Comparison of ENCODE assay signal across 20 cellular contexts in genomic region chr7:6330657-6331056, GRCh38. TPM values are rescaled to one million over a fixed set of nuclear protein-coding genes. Genes with fewer than 3 reads are reported as not detected.
DNase-seq lines count a peak whose midpoint lies in the region; ATAC-seq and TF ChIP-seq lines count a peak whose summit lies in the region.
"Had no signal": no experiment of that assay in that cellular context is flagged by ENCODE, and none has a peak within 500 bp of the region (broad histone marks: within the 10 kb centered on the region; RNA-seq: fewer than 3 reads in every experiment).

No MANE protein-coding gene starts in this region.

- H3K9me3 ChIP-seq in cardiac muscle cell (ENCODE audit: low read depth) (no peaks in the 10 kb centered on the region), T-helper 17 cell (ENCODE audit: control insufficient read depth, low read length, poor library complexity, severe bottlenecking) (no peaks in the 10 kb centered on the region), spleen (no peaks in the 10 kb centered on the region), adrenal gland (replicated peaks in 1 of 3) (no peaks in the 10 kb centered on the region)
- H3K9me3 ChIP-seq: BLaER1, HAP-1 had no signal

- TF ChIP-seq CTCF in cardiac muscle cell (IDR thresholded peaks at IDR 0.05; ENCODE audit: low read depth, low read length): no peak
- no peak for TF ChIP-seq CTCF in spleen (IDR thresholded peaks at IDR 0.05 in 8 of 11, conservative IDR thresholded peaks at IDR 0.05 in 3 of 11)
- no peak for TF ChIP-seq CTCF in adrenal gland (IDR thresholded peaks at IDR 0.05)

- no peak for TF ChIP-seq POLR2A in spleen (IDR thresholded peaks at IDR 0.05)
- no peak for TF ChIP-seq POLR2A in adrenal gland (IDR thresholded peaks at IDR 0.05)

- peak overlapping the region; percentile 11 for H3K27ac Mint-ChIP-seq in T-helper 17 cell
- no peak overlapping the region for H3K27ac Mint-ChIP-seq in activated naive CD4-positive, alpha-beta T cell treated with anti-CD3 and anti-CD28 coated beads, Interleukin-2, amount 50 U/mL, for 72 hours
- H3K27ac Mint-ChIP-seq: B cell; CD4-positive, CD25-positive, alpha-beta regulatory T cell; HFFc6 had no signal

- H3K9me3 Mint-ChIP-seq in activated naive CD4-positive, alpha-beta T cell treated with anti-CD3 and anti-CD28 coated beads, Interleukin-2, amount 50 U/mL, for 72 hours: no peaks in the 10 kb centered on the region
- H3K9me3 Mint-ChIP-seq: CD4-positive, CD25-positive, alpha-beta regulatory T cell; CD8-positive, alpha-beta memory T cell; HFFc6 had no signal

- H3K36me3 ChIP-seq in cardiac muscle cell: no peaks in the 10 kb centered on the region
- peaks cover 0 to 23% (median 10%) of the 10 kb centered on the region in 6 donors for H3K36me3 ChIP-seq in spleen
- H3K36me3 ChIP-seq in adrenal gland (replicated peaks in 1 of 2): no peaks in the 10 kb centered on the region

- no peaks in the 10 kb centered on the region for H3K4me1 Mint-ChIP-seq in T-helper 17 cell
- H3K4me1 Mint-ChIP-seq: B cell; CD8-positive, alpha-beta memory T cell had no signal

- H3K4me3 ChIP-seq in cardiac muscle cell: no peak overlapping the region
- no peak overlapping the region for H3K4me3 ChIP-seq in spleen
- no peak overlapping the region for H3K4me3 ChIP-seq in adrenal gland
- H3K4me3 ChIP-seq: BLaER1, GM12878, GM23248, HAP-1 had no signal

- WGBS in spleen, 5 donors: 81 to 95% (median 89%) methylated on average over 12 to 14 of the region's 14 CpGs
- WGBS in adrenal gland, 4 donors: 82 to 98% (median 93%) methylated on average over 6 to 14 of the region's 14 CpGs

- ATAC-seq in left cardiac atrium: no peak
- no peak for ATAC-seq in T-helper 17 cell
- ATAC-seq in activated naive CD4-positive, alpha-beta T cell treated with anti-CD3 and anti-CD28 coated beads, Interleukin-2, amount 50 U/mL, for 72 hours: no peak
- ATAC-seq: GM12878 had no signal

- no peak for DNase-seq in cardiac muscle cell (ENCODE audit: low read depth in 1 of 2, low spot score in 1 of 2)
- DNase-seq in left cardiac atrium: no peak
- DNase-seq in T-helper 17 cell: no peak
- peak; percentile 72 for DNase-seq in spleen
- no peak for DNase-seq in adrenal gland
- no peak for DNase-seq in activated naive CD4-positive, alpha-beta T cell treated with anti-CD3 and anti-CD28 coated beads, Interleukin-2, amount 50 U/mL, for 72 hours (ENCODE audit: low spot score in 2 of 2)
- DNase-seq: CD4-positive, CD25-positive, alpha-beta regulatory T cell; CD8-positive, alpha-beta memory T cell; DMS 273 treated with DMSO at 0.1 percent for 48 hours; DMS79; EL; GDM1; GM23248; HFFc6 had no signal

- no peaks in the 10 kb centered on the region for H3K27me3 Mint-ChIP-seq in T-helper 17 cell
- H3K27me3 Mint-ChIP-seq: B cell; CD4-positive, CD25-positive, alpha-beta regulatory T cell; CD8-positive, alpha-beta memory T cell had no signal

- intact Hi-C loops in left cardiac atrium (cut with DNase I): no loop called here
- intact Hi-C loops in spleen (cut with DNase I; ENCODE audit: low total_unique reads): no loop called here
- intact Hi-C loops in adrenal gland (cut with DNase I): no loop called here

- H3K4me1 ChIP-seq in cardiac muscle cell (ENCODE audit: low read depth): no peaks in the 10 kb centered on the region
- peaks cover 0 to 5% (median 0%) of the 10 kb centered on the region in 6 donors for H3K4me1 ChIP-seq in spleen
- no peaks in the 10 kb centered on the region for H3K4me1 ChIP-seq in adrenal gland (replicated peaks in 1 of 2)
- H3K4me1 ChIP-seq: BLaER1, HAP-1 had no signal

- H3K36me3 Mint-ChIP-seq in T-helper 17 cell (ENCODE audit: low read depth): peaks cover 3% of the 10 kb centered on the region
- no peaks in the 10 kb centered on the region for H3K36me3 Mint-ChIP-seq in activated naive CD4-positive, alpha-beta T cell treated with anti-CD3 and anti-CD28 coated beads, Interleukin-2, amount 50 U/mL, for 72 hours

- H3K27ac ChIP-seq in cardiac muscle cell (peak overlapping the region; percentile 23), spleen (no peak overlapping the region), adrenal gland (no peak overlapping the region)
- H3K27ac ChIP-seq: 22Rv1, BLaER1, C4-2B, GM23248 had no signal

- no peak overlapping the region for H3K4me3 Mint-ChIP-seq in T-helper 17 cell
- H3K4me3 Mint-ChIP-seq: B cell; CD4-positive, CD25-positive, alpha-beta regulatory T cell; CD8-positive, alpha-beta memory T cell; HFFc6 had no signal

- H3K27me3 ChIP-seq in cardiac muscle cell: no peaks in the 10 kb centered on the region
- no peaks in the 10 kb centered on the region for H3K27me3 ChIP-seq in spleen (replicated peaks in 1 of 7)
- no peaks in the 10 kb centered on the region for H3K27me3 ChIP-seq in adrenal gland
- H3K27me3 ChIP-seq: BLaER1 had no signal

RNA-seq across cellular contexts. Expression of gene FAM220A, which starts 18.1 kb away (rescaled TPM):
- total RNA-seq in cardiac muscle cell: 15.2 and 21.4 TPM in 2 replicates
- polyA plus RNA-seq in cardiac muscle cell: 9.7 and 10.2 TPM in 2 replicates
- total RNA-seq in left cardiac atrium: 10 to 100 TPM; 16.6 to 16.7 TPM
- total RNA-seq in T-helper 17 cell: 1 to 10 TPM; 6.0 to 6.2 TPM
- total RNA-seq in spleen: 10 to 100 TPM; 10.5 to 14.6 (median 12.2) TPM
- polyA plus RNA-seq in spleen: 10 to 100 TPM in 2 of 3 donors, 1 to 10 TPM in 1; 6.3 to 10.3 (median 10.2) TPM
- 10 to 100 TPM; 12.7 to 17.0 (median 14.5) TPM for total RNA-seq in adrenal gland
- 10 to 100 TPM in 1 of 3 donors, 1 to 10 TPM in 2; 4.5 to 15.9 (median 6.0) TPM for polyA plus RNA-seq in adrenal gland
- 10 to 100 TPM in 1 of 2 donors, 1 to 10 TPM in 1; 6.6 to 12.4 TPM for total RNA-seq in activated naive CD4-positive, alpha-beta T cell treated with anti-CD3 and anti-CD28 coated beads, Interleukin-2, amount 50 U/mL, for 72 hours

RNA-seq across cellular contexts. Expression of gene RAC1, which starts 43.7 kb away (rescaled TPM):
- total RNA-seq in cardiac muscle cell: 48.9 and 66.4 TPM in 2 replicates
- 320 and 353 TPM in 2 replicates for polyA plus RNA-seq in cardiac muscle cell
- total RNA-seq in left cardiac atrium: 100 to 1,000 TPM; 135 to 169 TPM
- 10 to 100 TPM; 62.2 to 69.4 TPM for total RNA-seq in T-helper 17 cell
- 100 to 1,000 TPM; 135 to 200 (median 174) TPM for total RNA-seq in spleen
- 100 to 1,000 TPM; 137 to 185 (median 162) TPM for polyA plus RNA-seq in spleen
- total RNA-seq in adrenal gland: 100 to 1,000 TPM; 129 to 243 (median 188) TPM
- polyA plus RNA-seq in adrenal gland: 100 to 1,000 TPM; 208 to 397 (median 296) TPM
- 100 to 1,000 TPM; 118 to 183 TPM for total RNA-seq in activated naive CD4-positive, alpha-beta T cell treated with anti-CD3 and anti-CD28 coated beads, Interleukin-2, amount 50 U/mL, for 72 hours

RNA-seq across cellular contexts. Expression of gene CYTH3, which starts 58.2 kb away (rescaled TPM):
- total RNA-seq in cardiac muscle cell: 30.9 and 32.4 TPM in 2 replicates
- 20.2 and 25.2 TPM in 2 replicates for polyA plus RNA-seq in cardiac muscle cell
- total RNA-seq in left cardiac atrium: 10 to 100 TPM; 26.4 to 30.2 TPM
- total RNA-seq in T-helper 17 cell: 10 to 100 TPM; 23.1 to 25.8 TPM
- total RNA-seq in spleen: 10 to 100 TPM in 6 of 7 donors, 1 to 10 TPM in 1; 9.6 to 28.1 (median 21.0) TPM
- polyA plus RNA-seq in spleen: 1 to 10 TPM; 2.5 to 4.8 (median 3.5) TPM
- total RNA-seq in adrenal gland: 10 to 100 TPM; 11.4 to 34.3 (median 18.7) TPM
- polyA plus RNA-seq in adrenal gland: 10 to 100 TPM in 1 of 3 donors, 1 to 10 TPM in 2; 7.9 to 12.9 (median 9.5) TPM
- 1 to 10 TPM; 1.2 to 2.4 TPM for total RNA-seq in activated naive CD4-positive, alpha-beta T cell treated with anti-CD3 and anti-CD28 coated beads, Interleukin-2, amount 50 U/mL, for 72 hours
